ENCODE assay signal across 8 cellular contexts in genomic region chr14:52268191-52269061, GRCh38. TPM values are rescaled to one million over a fixed set of nuclear protein-coding genes. Genes with fewer than 3 reads are reported as not detected.
DNase-seq lines count a peak whose midpoint lies in the region; ATAC-seq and TF ChIP-seq lines count a peak whose summit lies in the region.

No MANE protein-coding gene starts in this region.

- H3K36me3 Mint-ChIP-seq in activated CD8-positive, alpha-beta memory T cell treated with anti-CD3 and anti-CD28 coated beads, Interleukin-2, amount 10 ng/mL, durations not matched to agents 7 days and 5 days = peaks cover 6% of the 10 kb centered on the region

- TF ChIP-seq CTCF in gastroesophageal sphincter (IDR thresholded peaks at IDR 0.05) = no peak

- peak overlapping the region; percentile 3 to 52 for H3K4me3 ChIP-seq in gastroesophageal sphincter

- TF ChIP-seq POLR2A in gastroesophageal sphincter (IDR thresholded peaks at IDR 0.05) = no peak

- peaks cover 36% of the 10 kb centered on the region for H3K27me3 ChIP-seq in gastroesophageal sphincter

- no peaks in the 10 kb centered on the region for H3K9me3 Mint-ChIP-seq in activated CD8-positive, alpha-beta memory T cell treated with anti-CD3 and anti-CD28 coated beads, Interleukin-2, amount 10 ng/mL, durations not matched to agents 7 days and 5 days (ENCODE audit: low read depth)

- H3K36me3 ChIP-seq in gastroesophageal sphincter = no peaks in the 10 kb centered on the region

- CTCF ChIA-PET in activated CD8-positive, alpha-beta memory T cell treated with anti-CD3 and anti-CD28 coated beads, Interleukin-2, amount 10 ng/mL, durations not matched to agents 7 days and 5 days (lab: Charles Lee) = no interaction called here

- H3K27ac ChIP-seq in gastroesophageal sphincter = peak overlapping the region in 2 of 4 donors; percentile 38 to 44

- peak; percentile 69 for ATAC-seq in activated CD8-positive, alpha-beta memory T cell treated with anti-CD3 and anti-CD28 coated beads, Interleukin-2, amount 10 ng/mL, durations not matched to agents 7 days and 5 days
- ATAC-seq in gastroesophageal sphincter = no peak
- no peak for ATAC-seq in HG03139 (IDR thresholded peaks at IDR 0.05; ENCODE audit: unreplicated experiment)

- DNase-seq in ELF-1 (ENCODE audit: low read depth, low spot score) (peak; percentile 52), retina (peak; percentile 67), COR-L47 (lab: John Stamatoyannopoulos, UW) (no peak), superior temporal gyrus (ENCODE audit: extremely low spot score) (no peak), GF-D8 (lab: John Stamatoyannopoulos, UW) (no peak)
- peak; percentile 47 for DNase-seq in activated CD8-positive, alpha-beta memory T cell treated with anti-CD3 and anti-CD28 coated beads, Interleukin-2, amount 10 ng/mL, durations not matched to agents 7 days and 5 days

- H3K4me1 Mint-ChIP-seq in activated CD8-positive, alpha-beta memory T cell treated with anti-CD3 and anti-CD28 coated beads, Interleukin-2, amount 10 ng/mL, durations not matched to agents 7 days and 5 days = peaks cover 42% of the 10 kb centered on the region

- peaks cover 0 to 33% (median 13%) of the 10 kb centered on the region in 3 donors for H3K4me1 ChIP-seq in gastroesophageal sphincter

- no peak overlapping the region for H3K27ac Mint-ChIP-seq in activated CD8-positive, alpha-beta memory T cell treated with anti-CD3 and anti-CD28 coated beads, Interleukin-2, amount 10 ng/mL, durations not matched to agents 7 days and 5 days

- WGBS in gastroesophageal sphincter (ENCODE audit: low coverage in 1 of 2), 2 donors = 0% methylated on average over 8 of the region's 59 CpGs; no CpG with 5 or more reads in 1 of the 2 donors

- no peaks in the 10 kb centered on the region for H3K9me3 ChIP-seq in gastroesophageal sphincter

- H3K4me3 Mint-ChIP-seq in activated CD8-positive, alpha-beta memory T cell treated with anti-CD3 and anti-CD28 coated beads, Interleukin-2, amount 10 ng/mL, durations not matched to agents 7 days and 5 days = peak overlapping the region; percentile 76

- no peak for TF ChIP-seq EP300 in gastroesophageal sphincter (IDR thresholded peaks at IDR 0.05)

- peaks cover 40% of the 10 kb centered on the region for H3K27me3 Mint-ChIP-seq in activated CD8-positive, alpha-beta memory T cell treated with anti-CD3 and anti-CD28 coated beads, Interleukin-2, amount 10 ng/mL, durations not matched to agents 7 days and 5 days

RNA-seq across cellular contexts. Expression of gene PTGDR, which starts 0.9 kb away (rescaled TPM):
- 1 to 10 TPM in 1 of 2 experiments, under 1 TPM in 1; 0.07 to 1.7 TPM for total RNA-seq in activated CD8-positive, alpha-beta memory T cell treated with anti-CD3 and anti-CD28 coated beads, Interleukin-2, amount 10 ng/mL, durations not matched to agents 7 days and 5 days
- total RNA-seq in gastroesophageal sphincter = 1 to 10 TPM in 2 of 4 donors, under 1 TPM in 2; 0.50 to 2.0 (median 0.90) TPM

RNA-seq across cellular contexts. Expression of gene PTGER2, which starts 45.7 kb away (rescaled TPM):
- total RNA-seq in activated CD8-positive, alpha-beta memory T cell treated with anti-CD3 and anti-CD28 coated beads, Interleukin-2, amount 10 ng/mL, durations not matched to agents 7 days and 5 days = 100 to 1,000 TPM in 1 of 2 experiments, 10 to 100 TPM in 1; 97.6 to 117 TPM
- total RNA-seq in gastroesophageal sphincter = 10 to 100 TPM in 2 of 4 donors, 1 to 10 TPM in 2; 4.8 to 24.2 (median 9.0) TPM

Comparison
In these comparisons a context has a peak if more than half of its experiments do, and no peak if none do; other contexts are left out.
1. DNase-seq: peak in ELF-1 (single experiment), activated CD8-positive, alpha-beta memory T cell treated with anti-CD3 and anti-CD28 coated beads, Interleukin-2, amount 10 ng/mL, durations not matched to agents 7 days and 5 days (single experiment) and retina (single experiment); none in COR-L47 (single experiment), superior temporal gyrus (single experiment) and GF-D8 (single experiment).